Comparison of ENCODE assay signal across 8 cellular contexts in genomic region chr3:39260957-39261356, GRCh38. TPM values are rescaled to one million over a fixed set of nuclear protein-coding genes. Genes with fewer than 3 reads are reported as not detected.
DNase-seq lines count a peak whose midpoint lies in the region; ATAC-seq, FAIRE-seq and TF ChIP-seq lines count a peak whose summit lies in the region.

No MANE protein-coding gene starts in this region.

- H3K4me3 Mint-ChIP-seq in T-cell: peak overlapping the region in 1 of 3 donors; percentile 9

- peaks cover 17% of the 10 kb centered on the region for H3K27me3 ChIP-seq in bronchial epithelial cell (ENCODE audit: control insufficient read depth, insufficient read depth, low read length)

- DNase-seq in CD1c-positive myeloid dendritic cell (ENCODE audit: extremely low spot score): peak; percentile 97
- peak; percentile 49 for DNase-seq in GM19240 (ENCODE audit: insufficient read length, low spot score)
- DNase-seq in HuH-7 (ENCODE audit: low spot score): peak; percentile 45
- peak in 32 of 34 experiments; percentile 22 to 72 (median 46) for DNase-seq in T-cell
- DNase-seq in bronchial epithelial cell (ENCODE audit: low read depth): peak; percentile 97
- DNase-seq in kidney: peak; percentile 83
- DNase-seq in stimulated activated CD4-positive, alpha-beta T cell treated with anti-CD3 and anti-CD28 coated beads, Interleukin-2, amount 100 ng/mL, for 48 hours: peak; percentile 25 to 27
- DNase-seq in retina: no peak

- H3K9ac ChIP-seq in kidney (ENCODE audit: low read length in 2 of 2): no peak overlapping the region

- H3K27me3 Mint-ChIP-seq in T-cell: peaks cover 4 to 21% of the 10 kb centered on the region in 2 donors

- CTCF ChIA-PET in T-cell (lab: Charles Lee): no interaction called here

- H3K9me3 Mint-ChIP-seq in T-cell: no peaks in the 10 kb centered on the region

- POLR2A ChIA-PET in T-cell (lab: Charles Lee): no interaction called here

- intact Hi-C loops in kidney (cut with DNase I): no loop called here

- H3K4me3 ChIP-seq in bronchial epithelial cell (ENCODE audit: low read depth, low read length): no peak overlapping the region
- no peak overlapping the region for H3K4me3 ChIP-seq in kidney (ENCODE audit: low read length in 2 of 2)

- ATAC-seq in T-cell (replicated peaks in 1 of 4): peak; percentile 19 to 95 (median 68)

- H3K36me3 Mint-ChIP-seq in T-cell: peaks cover 4% of the 10 kb centered on the region

- H3K4me1 Mint-ChIP-seq in T-cell: peaks cover 10 to 60% (median 17%) of the 10 kb centered on the region in 3 donors

- FAIRE-seq in bronchial epithelial cell (lab: Jason Lieb, UNC): no peak
- FAIRE-seq in kidney (lab: Jason Lieb, UNC): peak; percentile 52

- no peaks in the 10 kb centered on the region for H3K36me3 ChIP-seq in bronchial epithelial cell (ENCODE audit: control insufficient read depth, insufficient read depth, low read length)
- H3K36me3 ChIP-seq in kidney (ENCODE audit: control insufficient read depth in 1 of 2, insufficient read depth in 2 of 2, low read length in 2 of 2): no peaks in the 10 kb centered on the region

- no peaks in the 10 kb centered on the region for H3K9me3 ChIP-seq in kidney (ENCODE audit: control insufficient read depth in 1 of 2, low read length in 2 of 2)

- no peaks in the 10 kb centered on the region for H3K4me1 ChIP-seq in kidney (ENCODE audit: control insufficient read depth in 1 of 2, insufficient read depth in 1 of 2, low read depth in 1 of 2, low read length in 2 of 2)

- peak overlapping the region in 1 of 2 donors; percentile 73 for H3K27ac Mint-ChIP-seq in T-cell

- H3K27ac ChIP-seq in kidney (ENCODE audit: low read depth in 2 of 2, low read length in 2 of 2): no peak overlapping the region

- TF ChIP-seq CTCF in bronchial epithelial cell (IDR thresholded peaks at IDR 0.05; ENCODE audit: insufficient read depth, low read length, severe bottlenecking): peak; percentile 40
- TF ChIP-seq CTCF in kidney (IDR thresholded peaks at IDR 0.05; ENCODE audit: borderline replicate concordance, extremely low read depth, insufficient read depth): no peak

RNA-seq across cellular contexts. Expression of gene CX3CR1, which starts 18.9 kb away (rescaled TPM):
- total RNA-seq in T-cell: 10 to 100 TPM in 1 of 5 donors, 1 to 10 TPM in 4; 1.9 to 23.8 (median 5.8) TPM
- not detected in 2 replicates for total RNA-seq in bronchial epithelial cell
- 4.4 TPM for total RNA-seq in kidney
- polyA plus RNA-seq in kidney (ENCODE audit: insufficient read depth, low read depth, low replicate concordance): 0.99 TPM
